10 cellular contexts compared by ENCODE assay signal in the genomic region with DNA sequence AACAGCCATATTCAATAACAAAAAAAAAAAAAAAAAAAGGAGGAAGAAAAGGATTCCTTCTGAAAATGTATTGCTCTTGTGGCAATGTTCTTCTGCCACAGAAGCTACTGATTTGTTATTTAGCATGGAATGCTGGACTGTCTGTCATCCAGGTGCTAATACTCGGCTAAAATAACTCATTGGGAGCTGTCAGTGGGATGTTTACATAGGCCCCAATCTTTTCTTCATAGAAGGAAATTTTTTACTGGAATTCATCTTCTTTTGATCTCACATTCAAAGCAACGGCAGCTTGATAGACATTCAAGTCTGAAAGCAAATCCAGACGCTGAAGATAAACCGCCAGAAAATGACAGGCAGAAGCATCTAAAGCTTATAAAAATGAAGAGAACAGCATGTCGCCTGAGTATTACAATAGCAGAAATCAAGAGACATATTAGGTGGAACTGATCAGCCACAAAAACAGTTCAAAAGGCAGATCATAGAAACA.
DNase-seq lines count a peak whose midpoint lies in the region; ATAC-seq, FAIRE-seq and TF ChIP-seq lines count a peak whose summit lies in the region.
"Had no signal": no experiment of that assay in that cellular context is flagged by ENCODE, and none has a peak within 500 bp of the region (broad histone marks: within the 10 kb centered on the region; RNA-seq: fewer than 3 reads in every experiment).

No MANE protein-coding gene starts in this region.

- no peak for TF ChIP-seq EP300 in sigmoid colon (IDR thresholded peaks at IDR 0.05)

- peak in 1 of 5 donors; percentile 33 for DNase-seq in CD8-positive, alpha-beta memory T cell
- DNase-seq in PC-3: no peak
- peak; percentile 22 for DNase-seq in endothelial cell of umbilical vein (ENCODE audit: low read depth, low spot score)
- no peak for DNase-seq in sigmoid colon
- no peak for DNase-seq in islet precursor cell
- DNase-seq in Kasumi-1 (lab: John Stamatoyannopoulos, UW): no peak
- DNase-seq: NK-92 treated with Interleukin-12 subunit alpha and Interleukin-12 subunit beta, amount 100 ng/mL, for 24 hours had no signal

- no peaks in the 10 kb centered on the region for H3K27me3 Mint-ChIP-seq in CD8-positive, alpha-beta memory T cell

- no peaks in the 10 kb centered on the region for H3K27me3 ChIP-seq in CD8-positive, alpha-beta memory T cell (ENCODE audit: insufficient read depth, low read length, poor library complexity, severe bottlenecking)
- H3K27me3 ChIP-seq in PC-3 (ENCODE audit: low read length) (no peaks in the 10 kb centered on the region), endothelial cell of umbilical vein (ENCODE audit: control insufficient read depth in 2 of 2, insufficient read depth in 2 of 2, low read length in 2 of 2) (no peaks in the 10 kb centered on the region), sigmoid colon (no peaks in the 10 kb centered on the region)

- peak overlapping the region; percentile 5 for H3K27ac ChIP-seq in CD8-positive, alpha-beta memory T cell (ENCODE audit: low read depth, low read length)
- H3K27ac ChIP-seq in PC-3 (ENCODE audit: low read length): no peak overlapping the region
- no peak overlapping the region for H3K27ac ChIP-seq in endothelial cell of umbilical vein (ENCODE audit: insufficient read depth, low read depth, low read length)
- peak overlapping the region; percentile 84 to 93 (median 86) for H3K27ac ChIP-seq in sigmoid colon

- H3F3A ChIP-seq in PC-3 (ENCODE audit: low read length, unreplicated experiment): no peaks in the 10 kb centered on the region

- no peaks in the 10 kb centered on the region for H3K9me3 ChIP-seq in CD8-positive, alpha-beta memory T cell (ENCODE audit: low read length)
- H3K9me3 ChIP-seq in PC-3 (ENCODE audit: low read length): no peaks in the 10 kb centered on the region
- no peaks in the 10 kb centered on the region for H3K9me3 ChIP-seq in endothelial cell of umbilical vein (replicated peaks; ENCODE audit: control insufficient read depth, insufficient read depth, low read length)
- H3K9me3 ChIP-seq in sigmoid colon: no peaks in the 10 kb centered on the region
- H3K9me3 ChIP-seq: mucosa of descending colon had no signal

- ATAC-seq in PC-3 (no peak), GM21528 (IDR thresholded peaks at IDR 0.05; ENCODE audit: low FRiP score, unreplicated experiment) (no peak), HG03039 (IDR thresholded peaks at IDR 0.05; ENCODE audit: unreplicated experiment) (no peak)

- H3K79me2 ChIP-seq in PC-3 (ENCODE audit: low read length): no peaks in the 10 kb centered on the region
- H3K79me2 ChIP-seq in endothelial cell of umbilical vein (ENCODE audit: control insufficient read depth, insufficient read depth, low read length): peaks cover 21% of the 10 kb centered on the region

- no TSS peak for BruUV-seq in PC-3 (replicated peaks; lab: Mats Ljungman, UMichigan)
- no TSS peak for BruUV-seq in endothelial cell of umbilical vein (replicated peaks; lab: Mats Ljungman, UMichigan)

- H3K36me3 Mint-ChIP-seq in CD8-positive, alpha-beta memory T cell: peaks cover 0 to 22% (median 5%) of the 10 kb centered on the region in 3 donors

- 21 to 49% methylated on average over 5 of the region's 5 CpGs for WGBS in sigmoid colon, 2 donors

- POLR2A ChIA-PET in CD8-positive, alpha-beta memory T cell (lab: Charles Lee): interaction anchor here (0.6 to 1.1 kb wide), 6 partner anchors 22 to 451 kb away, joined by 3 to 7 read pairs (median 4); no protein-coding TSS in a partner anchor
- POLR2A ChIA-PET in PC-3 (lab: Charles Lee; ENCODE audit: unreplicated experiment) (no interaction called here), endothelial cell of umbilical vein (lab: Charles Lee) (no interaction called here)

- no peaks in the 10 kb centered on the region for H3K9me1 ChIP-seq in endothelial cell of umbilical vein (replicated peaks; ENCODE audit: control insufficient read depth, extremely low read depth, insufficient read depth, low read length)

- no peak overlapping the region for H3K9ac ChIP-seq in PC-3 (ENCODE audit: low read length)
- no peak overlapping the region for H3K9ac ChIP-seq in endothelial cell of umbilical vein (replicated peaks; ENCODE audit: extremely low read depth, insufficient read depth, low read length)

- peak overlapping the region; percentile 89 to 95 (median 90) for H3K4me3 Mint-ChIP-seq in CD8-positive, alpha-beta memory T cell

- FAIRE-seq in endothelial cell of umbilical vein (lab: Jason Lieb, UNC): no peak

- no peaks in the 10 kb centered on the region for H3K36me3 ChIP-seq in CD8-positive, alpha-beta memory T cell (ENCODE audit: insufficient read depth, low read length)
- no peaks in the 10 kb centered on the region for H3K36me3 ChIP-seq in PC-3 (ENCODE audit: low read depth, low read length)
- H3K36me3 ChIP-seq in endothelial cell of umbilical vein (ENCODE audit: control insufficient read depth in 2 of 2, extremely low read depth in 1 of 2, insufficient read depth in 2 of 2, low read length in 2 of 2): no peaks in the 10 kb centered on the region
- no peaks in the 10 kb centered on the region for H3K36me3 ChIP-seq in sigmoid colon

- H3K27ac Mint-ChIP-seq in CD8-positive, alpha-beta memory T cell: peak overlapping the region; percentile 89 to 98 (median 96)

- peaks cover 63 to 89% (median 79%) of the 10 kb centered on the region in 3 donors for H3K4me1 Mint-ChIP-seq in CD8-positive, alpha-beta memory T cell

- TF ChIP-seq POLR2A in endothelial cell of umbilical vein (IDR thresholded peaks at IDR 0.05; ENCODE audit: low read depth, low read length) (no peak), sigmoid colon (IDR thresholded peaks at IDR 0.05) (no peak)

- no peaks in the 10 kb centered on the region for H3K9me3 Mint-ChIP-seq in CD8-positive, alpha-beta memory T cell

- CTCF ChIA-PET in CD8-positive, alpha-beta memory T cell (lab: Charles Lee): interaction anchor here (0.5 to 1.5 kb wide), 2 partner anchors 21 to 474 kb away, joined by 3 to 4 read pairs; no protein-coding TSS in a partner anchor
- CTCF ChIA-PET in PC-3 (lab: Charles Lee) (interaction anchor here (0.5 to 1.1 kb wide), 2 partner anchors 124 to 197 kb away, joined by 3 read pairs; no protein-coding TSS in a partner anchor), endothelial cell of umbilical vein (lab: Charles Lee) (interaction anchor here (0.7 to 2.1 kb wide), 4 partner anchors 11 to 32 kb away, joined by 3 to 7 read pairs (median 4); no protein-coding TSS in a partner anchor)

- no peak for TF ChIP-seq CTCF in PC-3 (conservative IDR thresholded peaks at IDR 0.05; ENCODE audit: low read depth, low read length)
- no peak for TF ChIP-seq CTCF in endothelial cell of umbilical vein (IDR thresholded peaks at IDR 0.05; ENCODE audit: extremely low read depth in 1 of 2, insufficient read depth in 1 of 2, low read depth in 1 of 2, low read length in 2 of 2)
- no peak for TF ChIP-seq CTCF in sigmoid colon (IDR thresholded peaks at IDR 0.05)

- H3K4me2 ChIP-seq in PC-3 (ENCODE audit: low read length) (peak overlapping the region; percentile 82), endothelial cell of umbilical vein (ENCODE audit: insufficient read depth, low read length) (no peak overlapping the region)

- dilution Hi-C loops in endothelial cell of umbilical vein (cut with MboI; ENCODE audit: extremely low pct_ligation_motif_present, low sequenced_read_pairs): no loop called here

- intact Hi-C loops in PC-3 (cut with micrococcal nuclease): loop anchor here (5.0 kb wide), 2 partner anchors 76 to 451 kb away; a partner anchor contains a TSS
- intact Hi-C loops in endothelial cell of umbilical vein (cut with micrococcal nuclease): loop anchor here (2.0 to 10.0 kb wide), 2 partner anchors 31 to 263 kb away; no protein-coding TSS in a partner anchor
- intact Hi-C loops in sigmoid colon (cut with DNase I): loop anchor here (2.0 to 10.0 kb wide), 4 partner anchors 176 to 553 kb away; no protein-coding TSS in a partner anchor

- H3K4me1 ChIP-seq in CD8-positive, alpha-beta memory T cell (ENCODE audit: insufficient read depth, low read length): peaks cover 71% of the 10 kb centered on the region
- peaks cover 32% of the 10 kb centered on the region for H3K4me1 ChIP-seq in PC-3 (ENCODE audit: insufficient read depth, low read length)
- peaks cover 24% of the 10 kb centered on the region for H3K4me1 ChIP-seq in endothelial cell of umbilical vein (ENCODE audit: control insufficient read depth, extremely low read depth, insufficient read depth, low read length)
- H3K4me1 ChIP-seq in sigmoid colon: peaks cover 0 to 81% (median 59%) of the 10 kb centered on the region in 4 donors

- peak overlapping the region; percentile 61 for H3K4me3 ChIP-seq in CD8-positive, alpha-beta memory T cell (ENCODE audit: low read length)
- H3K4me3 ChIP-seq in PC-3 (ENCODE audit: low read length) (peak overlapping the region; percentile 71; the same call in 1 of the 2 replicates), endothelial cell of umbilical vein (replicated peaks in 1 of 3; ENCODE audit: insufficient read depth in 1 of 3, low read depth in 1 of 3, low read length in 3 of 3) (no peak overlapping the region), sigmoid colon (peak overlapping the region; percentile 33 to 61 (median 52))
- H3K4me3 ChIP-seq: mucosa of descending colon had no signal

- no peaks in the 10 kb centered on the region for H4K20me1 ChIP-seq in PC-3 (ENCODE audit: low read length)
- no peaks in the 10 kb centered on the region for H4K20me1 ChIP-seq in endothelial cell of umbilical vein (replicated peaks; ENCODE audit: control insufficient read depth, extremely low read depth, insufficient read depth, low read length)

- H2AFZ ChIP-seq in PC-3 (ENCODE audit: low read length) (peak overlapping the region; percentile 82; the same call in 1 of the 2 replicates), endothelial cell of umbilical vein (ENCODE audit: low read depth, low read length) (no peak overlapping the region)

- no peaks in the 10 kb centered on the region for H3K9me2 ChIP-seq in PC-3 (replicated peaks; ENCODE audit: low read length)

TF ChIP-seq in endothelial cell of umbilical vein, 7 proteins besides CTCF, POLR2A, EP300 and RAD21:
- TF ChIP-seq FOS (IDR thresholded peaks at IDR 0.05; ENCODE audit: borderline replicate concordance, insufficient read depth, low read length) (no peak), GATA2 (IDR thresholded peaks at IDR 0.05; ENCODE audit: insufficient read depth, insufficient read length, low read depth, low read length) (no peak), EZH2 (IDR thresholded peaks at IDR 0.05; ENCODE audit: borderline replicate concordance, low read depth, low read length, severe bottlenecking) (no peak), JUN (IDR thresholded peaks at IDR 0.05; ENCODE audit: borderline replicate concordance, insufficient read depth, insufficient read length, low read depth) (no peak), POLR2AphosphoS5 (IDR thresholded peaks at IDR 0.05; ENCODE audit: insufficient read depth, low read depth, low read length) (no peak), MYC (IDR thresholded peaks at IDR 0.05; ENCODE audit: low read depth, low read length) (no peak)
- TF ChIP-seq, protein P1, sequence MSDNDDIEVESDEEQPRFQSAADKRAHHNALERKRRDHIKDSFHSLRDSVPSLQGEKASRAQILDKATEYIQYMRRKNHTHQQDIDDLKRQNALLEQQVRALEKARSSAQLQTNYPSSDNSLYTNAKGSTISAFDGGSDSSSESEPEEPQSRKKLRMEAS (IDR thresholded peaks at IDR 0.05; ENCODE audit: insufficient read depth, insufficient read length): no peak

Comparison
In these comparisons a context has a peak if more than half of its experiments do, and no peak if none do; other contexts are left out.
1. H3K27ac ChIP-seq: peak in CD8-positive, alpha-beta memory T cell (single experiment) and sigmoid colon (4 of 4); none in PC-3 (single experiment) and endothelial cell of umbilical vein (single experiment).
2. H3K4me3 ChIP-seq: peak in CD8-positive, alpha-beta memory T cell (single experiment), PC-3 (single experiment) and sigmoid colon (4 of 4); none in endothelial cell of umbilical vein (0 of 3).